ENCODE assay signal across 31 cellular contexts in genomic region chr12:124311292-124312109, GRCh38. TPM values are rescaled to one million over a fixed set of nuclear protein-coding genes. Genes with fewer than 3 reads are reported as not detected.
DNase-seq lines count a peak whose midpoint lies in the region; ATAC-seq and TF ChIP-seq lines count a peak whose summit lies in the region.
"Had no signal": no experiment of that assay in that cellular context is flagged by ENCODE, and none has a peak within 500 bp of the region (broad histone marks: within the 10 kb centered on the region; RNA-seq: fewer than 3 reads in every experiment).

No MANE protein-coding gene starts in this region.

- H3K4me3 Mint-ChIP-seq in activated naive CD8-positive, alpha-beta T cell treated with anti-CD3 and anti-CD28 coated beads, Interleukin-2, amount 50 U/mL, for 24 hours = no peak overlapping the region
- H3K4me3 Mint-ChIP-seq: CD4-positive, CD25-positive, alpha-beta regulatory T cell; effector memory CD8-positive, alpha-beta T cell; IgD-negative memory B cell; natural killer cell treated with Interleukin-12 subunit alpha and Interleukin-12 subunit beta and Interleukin-15 and Interleukin-18, amount 100 ng/mL, for 72 hours had no signal

- peaks cover 18% of the 10 kb centered on the region for H3K4me1 ChIP-seq in BLaER1
- H3K4me1 ChIP-seq in Panc1 (ENCODE audit: control insufficient read depth, insufficient read depth, low read length) = no peaks in the 10 kb centered on the region
- H3K4me1 ChIP-seq: breast epithelium, esophagus muscularis mucosa, pancreas, right atrium auricular region had no signal

- no peaks in the 10 kb centered on the region for H4K20me1 ChIP-seq in BLaER1

- H3K9me3 ChIP-seq in BLaER1 (no peaks in the 10 kb centered on the region), Panc1 (ENCODE audit: control insufficient read depth, insufficient read depth, low read depth, low read length) (no peaks in the 10 kb centered on the region)
- H3K9me3 ChIP-seq: breast epithelium, esophagus muscularis mucosa, pancreas, right atrium auricular region, SK-N-SH, thoracic aorta had no signal

- no peaks in the 10 kb centered on the region for H3K9me3 Mint-ChIP-seq in activated naive CD8-positive, alpha-beta T cell treated with anti-CD3 and anti-CD28 coated beads, Interleukin-2, amount 50 U/mL, for 24 hours
- H3K9me3 Mint-ChIP-seq: CD4-positive, CD25-positive, alpha-beta regulatory T cell; effector memory CD8-positive, alpha-beta T cell; IgD-negative memory B cell; natural killer cell treated with Interleukin-12 subunit alpha and Interleukin-12 subunit beta and Interleukin-15 and Interleukin-18, amount 100 ng/mL, for 72 hours had no signal

- POLR2A ChIA-PET in Panc1 (lab: Charles Lee) = no interaction called here

- TF ChIP-seq CTCF in GM13977 (IDR thresholded peaks at IDR 0.05; ENCODE audit: extremely low read depth, insufficient read depth, missing control alignments) (no peak), Panc1 (IDR thresholded peaks at IDR 0.05) (no peak)

- no peak overlapping the region for H3K4me3 ChIP-seq in BLaER1
- H3K4me3 ChIP-seq in Panc1 (ENCODE audit: low read depth in 2 of 2, low read length in 2 of 2) = no peak overlapping the region
- H3K4me3 ChIP-seq: breast epithelium, esophagus muscularis mucosa, pancreas, right atrium auricular region, thoracic aorta had no signal

- intact Hi-C loops in Panc1 (cut with micrococcal nuclease; ENCODE audit: unreplicated experiment) = no loop called here
- intact Hi-C loops in left colon (cut with DNase I, micrococcal nuclease) = no loop called here

- no peak overlapping the region for H3K9ac ChIP-seq in BLaER1
- H3K9ac ChIP-seq: SK-N-SH had no signal

- H3K27ac ChIP-seq in BLaER1 (no peak overlapping the region), Panc1 (ENCODE audit: low read length) (no peak overlapping the region)
- H3K27ac ChIP-seq: breast epithelium, esophagus muscularis mucosa, pancreas, right atrium auricular region, RWPE1, thoracic aorta had no signal

- ATAC-seq in Panc1 (peak; percentile 63), left colon (peak; percentile 72), HG03139 (IDR thresholded peaks at IDR 0.05; ENCODE audit: unreplicated experiment) (no peak)
- no peak for ATAC-seq in activated naive CD8-positive, alpha-beta T cell treated with anti-CD3 and anti-CD28 coated beads, Interleukin-2, amount 50 U/mL, for 24 hours
- ATAC-seq: effector memory CD8-positive, alpha-beta T cell; left ventricle myocardium superior; natural killer cell treated with Interleukin-12 subunit alpha and Interleukin-12 subunit beta and Interleukin-15 and Interleukin-18, amount 100 ng/mL, for 72 hours had no signal

- in situ Hi-C loops in GM13977 (cut with MboI; ENCODE audit: low pct_unique_long_range_greater_than_20kb, low sequenced_read_pairs, unreplicated experiment) = loop anchor here (25.0 kb wide), 1 partner anchor 274 kb away; no protein-coding TSS in a partner anchor
- in situ Hi-C loops in Panc1 (cut with HindIII; ENCODE audit: low pct_unique_long_range_greater_than_20kb, low sequenced_read_pairs) = no loop called here

- BruUV-seq in Panc1 (replicated peaks; lab: Mats Ljungman, UMichigan) = no TSS peak

- peak; percentile 27 for DNase-seq in GM13977 (ENCODE audit: low spot score)
- no peak for DNase-seq in Panc1 (ENCODE audit: low read depth, low spot score)
- peak in 1 of 2 donors; percentile 43 for DNase-seq in left colon
- DNase-seq in activated naive CD8-positive, alpha-beta T cell treated with anti-CD3 and anti-CD28 coated beads, Interleukin-2, amount 50 U/mL, for 24 hours = no peak
- no peak for DNase-seq in mesenteric fat pad (ENCODE audit: low spot score)
- no peak for DNase-seq in occipital lobe (lab: John Stamatoyannopoulos, UW)
- DNase-seq: activated CD4-positive, alpha-beta T cell treated with anti-CD3 and anti-CD28 coated beads for 48 hours; activated naive CD4-positive, alpha-beta T cell treated with Interleukin-2 at 50 U/mL for 16 hours; activated T-cell treated with anti-CD3 and anti-CD28 coated beads, Interleukin-2, amount 50 U/mL, for 48 hours; CD4-positive, CD25-positive, alpha-beta regulatory T cell; effector memory CD8-positive, alpha-beta T cell; GDM1; GOT3; hippocampal formation; left ventricle myocardium superior; midbrain; NCI-H1417 treated with DMSO at 0.1 percent for 48 hours; SK-N-SH; stimulated activated CD4-positive, alpha-beta T cell treated with anti-CD3 and anti-CD28 coated beads, Interleukin-4, amount 100 ng/mL, for 4 hours; stimulated activated naive CD4-positive, alpha-beta T cell treated with Interleukin-2 at 50 U/mL for 16 hours had no signal

- CTCF ChIA-PET in Panc1 (lab: Charles Lee) = no interaction called here

- H3K27me3 ChIP-seq in BLaER1 (no peaks in the 10 kb centered on the region), Panc1 (ENCODE audit: control insufficient read depth, insufficient read depth, low read length) (no peaks in the 10 kb centered on the region)
- H3K27me3 ChIP-seq: breast epithelium, esophagus muscularis mucosa, pancreas, right atrium auricular region had no signal

- H3K36me3 ChIP-seq in BLaER1 = no peaks in the 10 kb centered on the region
- no peaks in the 10 kb centered on the region for H3K36me3 ChIP-seq in Panc1 (ENCODE audit: control insufficient read depth, insufficient read depth, low read length)
- H3K36me3 ChIP-seq: breast epithelium, esophagus muscularis mucosa, pancreas, right atrium auricular region, thoracic aorta had no signal

- H3K4me1 Mint-ChIP-seq in activated naive CD8-positive, alpha-beta T cell treated with anti-CD3 and anti-CD28 coated beads, Interleukin-2, amount 50 U/mL, for 24 hours = no peaks in the 10 kb centered on the region
- H3K4me1 Mint-ChIP-seq: CD4-positive, CD25-positive, alpha-beta regulatory T cell had no signal

- no peak overlapping the region for H3K27ac Mint-ChIP-seq in activated naive CD8-positive, alpha-beta T cell treated with anti-CD3 and anti-CD28 coated beads, Interleukin-2, amount 50 U/mL, for 24 hours
- H3K27ac Mint-ChIP-seq: CD4-positive, CD25-positive, alpha-beta regulatory T cell; effector memory CD8-positive, alpha-beta T cell; IgD-negative memory B cell; natural killer cell treated with Interleukin-12 subunit alpha and Interleukin-12 subunit beta and Interleukin-15 and Interleukin-18, amount 100 ng/mL, for 72 hours had no signal

- H3K27me3 Mint-ChIP-seq in activated naive CD8-positive, alpha-beta T cell treated with anti-CD3 and anti-CD28 coated beads, Interleukin-2, amount 50 U/mL, for 24 hours = no peaks in the 10 kb centered on the region
- H3K27me3 Mint-ChIP-seq: CD4-positive, CD25-positive, alpha-beta regulatory T cell; effector memory CD8-positive, alpha-beta T cell; IgD-negative memory B cell; natural killer cell treated with Interleukin-12 subunit alpha and Interleukin-12 subunit beta and Interleukin-15 and Interleukin-18, amount 100 ng/mL, for 72 hours had no signal

- no peaks in the 10 kb centered on the region for H3K36me3 Mint-ChIP-seq in activated naive CD8-positive, alpha-beta T cell treated with anti-CD3 and anti-CD28 coated beads, Interleukin-2, amount 50 U/mL, for 24 hours (ENCODE audit: low read depth)
- H3K36me3 Mint-ChIP-seq: CD4-positive, CD25-positive, alpha-beta regulatory T cell; IgD-negative memory B cell; natural killer cell treated with Interleukin-12 subunit alpha and Interleukin-12 subunit beta and Interleukin-15 and Interleukin-18, amount 100 ng/mL, for 72 hours had no signal

- H3K4me2 ChIP-seq in BLaER1 = peak overlapping the region; percentile 14; the same call in 1 of the 2 replicates
- H3K4me2 ChIP-seq: SK-N-SH had no signal

RNA-seq across cellular contexts. Expression of gene RFLNA, which starts 16.6 kb away (rescaled TPM):
- total RNA-seq in Panc1 (2021; ENCODE audit: unreplicated experiment) (5.4 TPM), left colon (10 to 100 TPM; 46.2 to 51.0 TPM), mesenteric fat pad (not detected), occipital lobe (5.9 TPM)
- polyA plus RNA-seq in Panc1 (2012; ENCODE audit: insufficient read length) = 21.4 TPM
- total RNA-seq: CD4-positive, CD25-positive, alpha-beta regulatory T cell; natural killer cell treated with Interleukin-12 subunit alpha and Interleukin-12 subunit beta and Interleukin-15 and Interleukin-18, amount 100 ng/mL, for 72 hours; T-helper 2 cell treated with Interferon-gamma antibody and Interleukin-4, amounts not matched to agents 100 ng/mL and 5 ng/mL, for 36 hours had no signal
- polyA plus RNA-seq: CD4-positive, CD25-positive, alpha-beta regulatory T cell; IgD-negative memory B cell had no signal

Comparison
In these comparisons a context has a peak if more than half of its experiments do, and no peak if none do; other contexts are left out.
1. ATAC-seq: peak in Panc1 (single experiment) and left colon (single experiment); none in activated naive CD8-positive, alpha-beta T cell treated with anti-CD3 and anti-CD28 coated beads, Interleukin-2, amount 50 U/mL, for 24 hours (single experiment) and HG03139 (single experiment).